Comparison of ENCODE assay signal across 12 cellular contexts in genomic region chr5:142319560-142320426, GRCh38. TPM values are rescaled to one million over a fixed set of nuclear protein-coding genes. Genes with fewer than 3 reads are reported as not detected.
A peak's percentile ranks its signal among the peaks of the same experiment; 100 is the strongest.
DNase-seq lines count a peak whose midpoint lies in the region; ATAC-seq, FAIRE-seq and TF ChIP-seq lines count a peak whose summit lies in the region.
"Had no signal": no experiment of that assay in that cellular context is flagged by ENCODE, and none has a peak within 500 bp of the region (broad histone marks: within the 10 kb centered on the region; RNA-seq: fewer than 3 reads in every experiment).

No MANE protein-coding gene starts in this region.

- H3K4me3 ChIP-seq in adrenal gland: peak overlapping the region in 1 of 4 donors; percentile 20
- no peak overlapping the region for H3K4me3 ChIP-seq in hepatocyte
- H3K4me3 ChIP-seq in retinal pigment epithelial cell (ENCODE audit: low read length): peak overlapping the region; percentile 41

- no peak overlapping the region for H2AFZ ChIP-seq in hepatocyte

- H3K9me2 ChIP-seq in hepatocyte (replicated peaks; ENCODE audit: insufficient read depth): no peaks in the 10 kb centered on the region

- no peak for TF ChIP-seq POLR2A in adrenal gland (IDR thresholded peaks at IDR 0.05)

- peak; percentile 68 for FAIRE-seq in GM19239 (lab: Jason Lieb, UNC)
- FAIRE-seq: pancreas had no signal

- H4K20me1 ChIP-seq in hepatocyte (ENCODE audit: insufficient read depth, poor library complexity, severe bottlenecking): peaks cover 12% of the 10 kb centered on the region

- ATAC-seq in HG03439 (IDR thresholded peaks at IDR 0.05; ENCODE audit: unreplicated experiment): no peak
- ATAC-seq: esophagus mucosa, pancreas had no signal

- TF ChIP-seq CTCF in adrenal gland (IDR thresholded peaks at IDR 0.05) (no peak), hepatocyte (IDR thresholded peaks at IDR 0.05; ENCODE audit: poor library complexity) (no peak), retinal pigment epithelial cell (conservative IDR thresholded peaks at IDR 0.05; ENCODE audit: low read depth, low read length) (no peak)

- intact Hi-C loops in adrenal gland (cut with DNase I): loop anchor here (10.0 kb wide), 1 partner anchor 225 kb away; no protein-coding TSS in a partner anchor

- H3K27me3 ChIP-seq in adrenal gland: no peaks in the 10 kb centered on the region
- H3K27me3 ChIP-seq in hepatocyte: no peaks in the 10 kb centered on the region
- H3K27me3 ChIP-seq: pancreas had no signal

- H3K27ac ChIP-seq in adrenal gland: peak overlapping the region in 4 of 5 donors; percentile 52 to 96 (median 86)
- H3K27ac ChIP-seq in hepatocyte: peak overlapping the region; percentile 73
- H3K27ac ChIP-seq: pancreas had no signal

- WGBS in adrenal gland, 4 donors: 49 to 59% (median 53%) methylated on average over 7 of the region's 7 CpGs
- WGBS in hepatocyte (ENCODE audit: low lambda C conversion rate, missing lambda C conversion rate): 49% methylated on average over 7 of the region's 7 CpGs

- peak overlapping the region; percentile 82 for H3K4me2 ChIP-seq in hepatocyte

- peaks cover 81% of the 10 kb centered on the region for H3K79me2 ChIP-seq in hepatocyte

- DNase-seq in GM19239 (ENCODE audit: insufficient read length, low spot score): no peak
- DNase-seq in adrenal gland: no peak
- no peak for DNase-seq in hepatocyte (ENCODE audit: low spot score)
- DNase-seq in retinal pigment epithelial cell (ENCODE audit: low read depth): no peak
- DNase-seq in NCI-H1048 (lab: John Stamatoyannopoulos, UW): no peak
- DNase-seq in NOMO-1 treated with DMSO at 0.1 percent for 48 hours (lab: John Stamatoyannopoulos, UW; ENCODE audit: unreplicated experiment): no peak
- DNase-seq in HCEC 1CT: no peak
- DNase-seq: activated gamma-delta T cell treated with Interleukin-2 at 50 U/mL for 16 hours, KG1, pancreas had no signal

- H3K36me3 ChIP-seq in adrenal gland (replicated peaks in 1 of 2): no peaks in the 10 kb centered on the region
- no peaks in the 10 kb centered on the region for H3K36me3 ChIP-seq in hepatocyte (replicated peaks; ENCODE audit: insufficient read depth, low read depth)
- H3K36me3 ChIP-seq: pancreas had no signal

- no peaks in the 10 kb centered on the region for H3K9me3 ChIP-seq in adrenal gland (replicated peaks in 1 of 3)
- H3K9me3 ChIP-seq in hepatocyte (ENCODE audit: low read depth): no peaks in the 10 kb centered on the region
- H3K9me3 ChIP-seq: pancreas had no signal

- H3K4me1 ChIP-seq in adrenal gland (replicated peaks in 1 of 2) (peaks cover 40 to 85% of the 10 kb centered on the region in 2 donors), hepatocyte (ENCODE audit: insufficient read depth) (peaks cover 49% of the 10 kb centered on the region)

RNA-seq across cellular contexts. Expression of gene SPRY4, which starts 5.0 kb away (rescaled TPM):
- total RNA-seq in adrenal gland (10 to 100 TPM; 23.8 to 66.1 (median 37.8) TPM), hepatocyte (6.1 and 7.2 TPM in 2 replicates)
- polyA plus RNA-seq in adrenal gland (10 to 100 TPM; 17.8 to 23.8 (median 18.4) TPM), hepatocyte (4.3 and 8.5 TPM in 2 replicates)
